Comparison of ENCODE assay signal across 2 cellular contexts in the genomic region with DNA sequence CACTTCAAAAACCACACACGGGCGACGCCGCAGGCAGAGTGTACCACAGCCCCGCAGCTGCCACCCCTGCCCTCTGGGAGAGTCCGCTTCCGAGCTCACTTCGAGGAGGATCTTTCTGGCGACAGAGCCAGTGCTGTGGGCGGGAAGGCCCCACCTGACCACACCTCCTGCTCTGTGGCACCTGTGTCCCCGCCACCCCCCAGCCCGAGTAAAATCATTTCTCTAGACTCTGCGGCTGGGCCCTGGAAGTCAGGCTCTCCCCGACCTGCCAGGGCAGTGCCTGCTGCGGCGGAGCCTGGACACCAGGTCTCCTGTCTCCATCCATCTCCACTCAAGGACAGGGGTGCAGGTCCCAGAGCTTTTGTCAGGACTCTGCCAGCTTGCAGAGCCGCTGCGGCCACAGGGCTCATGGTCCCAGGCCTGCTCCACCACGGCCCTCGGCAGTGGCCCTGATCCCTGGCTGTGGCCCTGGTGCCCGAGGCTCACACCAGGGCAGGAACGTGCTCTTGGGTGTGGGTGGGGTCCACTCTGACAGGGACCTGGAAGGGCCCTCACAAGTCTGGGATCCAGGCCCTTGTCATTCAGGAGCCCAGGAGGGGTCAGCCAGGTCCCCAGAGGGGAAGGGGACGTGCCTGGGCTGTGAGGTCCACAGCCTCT.
TF ChIP-seq lines count a peak whose summit lies in the region.

No MANE protein-coding gene starts in this region.

TF ChIP-seq in HCT116, 20 proteins besides CTCF, POLR2A, EP300 and RAD21:
- no peak for TF ChIP-seq CEBPB (IDR thresholded peaks at IDR 0.05; ENCODE audit: low read depth)
- TF ChIP-seq, protein P1, sequence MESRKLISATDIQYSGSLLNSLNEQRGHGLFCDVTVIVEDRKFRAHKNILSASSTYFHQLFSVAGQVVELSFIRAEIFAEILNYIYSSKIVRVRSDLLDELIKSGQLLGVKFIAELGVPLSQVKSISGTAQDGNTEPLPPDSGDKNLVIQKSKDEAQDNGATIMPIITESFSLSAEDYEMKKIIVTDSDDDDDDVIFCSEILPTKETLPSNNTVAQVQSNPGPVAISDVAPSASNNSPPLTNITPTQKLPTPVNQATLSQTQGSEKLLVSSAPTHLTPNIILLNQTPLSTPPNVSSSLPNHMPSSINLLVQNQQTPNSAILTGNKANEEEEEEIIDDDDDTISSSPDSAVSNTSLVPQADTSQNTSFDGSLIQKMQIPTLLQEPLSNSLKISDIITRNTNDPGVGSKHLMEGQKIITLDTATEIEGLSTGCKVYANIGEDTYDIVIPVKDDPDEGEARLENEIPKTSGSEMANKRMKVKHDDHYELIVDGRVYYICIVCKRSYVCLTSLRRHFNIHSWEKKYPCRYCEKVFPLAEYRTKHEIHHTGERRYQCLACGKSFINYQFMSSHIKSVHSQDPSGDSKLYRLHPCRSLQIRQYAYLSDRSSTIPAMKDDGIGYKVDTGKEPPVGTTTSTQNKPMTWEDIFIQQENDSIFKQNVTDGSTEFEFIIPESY (IDR thresholded peaks at IDR 0.05; ENCODE audit: extremely low read depth, insufficient replicate concordance, low read length), result no peak
- TF ChIP-seq EZH2phosphoT487 (IDR thresholded peaks at IDR 0.05; ENCODE audit: borderline replicate concordance), result no peak
- no peak for TF ChIP-seq ELF1 (IDR thresholded peaks at IDR 0.05; ENCODE audit: borderline replicate concordance, low read depth)
- TF ChIP-seq, protein P2, sequence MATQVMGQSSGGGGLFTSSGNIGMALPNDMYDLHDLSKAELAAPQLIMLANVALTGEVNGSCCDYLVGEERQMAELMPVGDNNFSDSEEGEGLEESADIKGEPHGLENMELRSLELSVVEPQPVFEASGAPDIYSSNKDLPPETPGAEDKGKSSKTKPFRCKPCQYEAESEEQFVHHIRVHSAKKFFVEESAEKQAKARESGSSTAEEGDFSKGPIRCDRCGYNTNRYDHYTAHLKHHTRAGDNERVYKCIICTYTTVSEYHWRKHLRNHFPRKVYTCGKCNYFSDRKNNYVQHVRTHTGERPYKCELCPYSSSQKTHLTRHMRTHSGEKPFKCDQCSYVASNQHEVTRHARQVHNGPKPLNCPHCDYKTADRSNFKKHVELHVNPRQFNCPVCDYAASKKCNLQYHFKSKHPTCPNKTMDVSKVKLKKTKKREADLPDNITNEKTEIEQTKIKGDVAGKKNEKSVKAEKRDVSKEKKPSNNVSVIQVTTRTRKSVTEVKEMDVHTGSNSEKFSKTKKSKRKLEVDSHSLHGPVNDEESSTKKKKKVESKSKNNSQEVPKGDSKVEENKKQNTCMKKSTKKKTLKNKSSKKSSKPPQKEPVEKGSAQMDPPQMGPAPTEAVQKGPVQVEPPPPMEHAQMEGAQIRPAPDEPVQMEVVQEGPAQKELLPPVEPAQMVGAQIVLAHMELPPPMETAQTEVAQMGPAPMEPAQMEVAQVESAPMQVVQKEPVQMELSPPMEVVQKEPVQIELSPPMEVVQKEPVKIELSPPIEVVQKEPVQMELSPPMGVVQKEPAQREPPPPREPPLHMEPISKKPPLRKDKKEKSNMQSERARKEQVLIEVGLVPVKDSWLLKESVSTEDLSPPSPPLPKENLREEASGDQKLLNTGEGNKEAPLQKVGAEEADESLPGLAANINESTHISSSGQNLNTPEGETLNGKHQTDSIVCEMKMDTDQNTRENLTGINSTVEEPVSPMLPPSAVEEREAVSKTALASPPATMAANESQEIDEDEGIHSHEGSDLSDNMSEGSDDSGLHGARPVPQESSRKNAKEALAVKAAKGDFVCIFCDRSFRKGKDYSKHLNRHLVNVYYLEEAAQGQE (IDR thresholded peaks at IDR 0.05; ENCODE audit: low read depth), result no peak
- TF ChIP-seq ZFX (IDR thresholded peaks at IDR 0.05), result no peak
- TF ChIP-seq YY1 (IDR thresholded peaks at IDR 0.05; ENCODE audit: extremely low read depth, insufficient replicate concordance, low read depth, low read length), result no peak
- TF ChIP-seq JUND (IDR thresholded peaks at IDR 0.05), result no peak
- no peak for TF ChIP-seq ATF3 (IDR thresholded peaks at IDR 0.05)
- TF ChIP-seq SP1 (IDR thresholded peaks at IDR 0.05; ENCODE audit: low read depth), result no peak
- no peak for TF ChIP-seq TCF7L2 (IDR thresholded peaks at IDR 0.05; ENCODE audit: borderline replicate concordance, extremely low read depth, insufficient read depth, insufficient read length)
- no peak for TF ChIP-seq SIN3A (IDR thresholded peaks at IDR 0.05; ENCODE audit: low read depth)
- TF ChIP-seq SRF (IDR thresholded peaks at IDR 0.05; ENCODE audit: low read depth), result no peak
- no peak for TF ChIP-seq POLR2AphosphoS5 (IDR thresholded peaks at IDR 0.05; ENCODE audit: low read depth, low read length)
- no peak for TF ChIP-seq ZNF274 (IDR thresholded peaks at IDR 0.05; ENCODE audit: low read depth, low read length)
- no peak for TF ChIP-seq EGR1 (IDR thresholded peaks at IDR 0.05; ENCODE audit: low read depth)
- TF ChIP-seq EZH2 (IDR thresholded peaks at IDR 0.05), result no peak
- TF ChIP-seq FOSL1 (IDR thresholded peaks at IDR 0.05; ENCODE audit: low read depth), result no peak

TF ChIP-seq in K562, 482 proteins besides CTCF, POLR2A, EP300 and RAD21:
- TF ChIP-seq POLR2AphosphoS2 (IDR thresholded peaks at IDR 0.05; ENCODE audit: low read length), result 0 out of 2 replicates have a peak, but pooled peaks have one; percentile 52
- TF ChIP-seq PHB2 (IDR thresholded peaks at IDR 0.05; ENCODE audit: low read depth), result no peak
- TF ChIP-seq RBM22 (IDR thresholded peaks at IDR 0.05; ENCODE audit: low read depth, low read length, poor library complexity, severe bottlenecking), result peak; percentile 68
- TF ChIP-seq POLR2G (IDR thresholded peaks at IDR 0.05; ENCODE audit: low read depth, low read length), result peak; percentile 79
